Comparison of ENCODE assay signal across 1 cellular context in the genomic region with DNA sequence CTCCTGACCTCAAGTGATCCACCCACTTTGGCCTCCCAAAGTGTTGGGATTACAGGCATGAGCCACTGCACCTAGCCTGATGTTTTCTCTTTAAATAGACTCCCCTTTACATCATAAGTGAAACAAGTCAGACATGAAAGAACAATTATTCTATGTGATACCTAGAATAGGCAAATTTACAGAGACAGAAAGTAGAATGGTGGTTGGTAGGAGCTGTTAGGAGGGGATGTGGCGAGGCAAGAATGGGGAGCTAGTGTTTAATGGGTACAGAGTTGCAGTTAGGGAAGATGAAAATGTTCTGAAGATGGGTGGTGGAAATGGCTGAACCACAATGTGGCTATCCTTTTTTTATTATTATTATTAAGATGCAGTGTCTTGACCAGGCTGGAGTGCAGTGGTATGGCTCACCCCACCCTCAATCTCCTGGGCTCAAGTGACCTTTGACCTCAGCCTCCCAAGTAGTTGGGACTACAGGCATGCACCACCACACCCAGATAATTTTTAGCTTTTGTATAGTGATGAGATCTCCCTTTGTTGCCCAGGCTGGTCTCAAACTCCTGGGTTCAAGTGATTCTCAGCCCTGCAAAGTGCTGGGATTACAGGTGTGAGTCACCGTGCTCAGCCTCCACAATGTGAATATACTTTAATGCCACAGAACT.
TF ChIP-seq lines count a peak whose summit lies in the region.

No MANE protein-coding gene starts in this region.

TF ChIP-seq in GM12878, 131 proteins besides CTCF, POLR2A, EP300 and RAD21 (continued from another document):
- TF ChIP-seq, protein P1, sequence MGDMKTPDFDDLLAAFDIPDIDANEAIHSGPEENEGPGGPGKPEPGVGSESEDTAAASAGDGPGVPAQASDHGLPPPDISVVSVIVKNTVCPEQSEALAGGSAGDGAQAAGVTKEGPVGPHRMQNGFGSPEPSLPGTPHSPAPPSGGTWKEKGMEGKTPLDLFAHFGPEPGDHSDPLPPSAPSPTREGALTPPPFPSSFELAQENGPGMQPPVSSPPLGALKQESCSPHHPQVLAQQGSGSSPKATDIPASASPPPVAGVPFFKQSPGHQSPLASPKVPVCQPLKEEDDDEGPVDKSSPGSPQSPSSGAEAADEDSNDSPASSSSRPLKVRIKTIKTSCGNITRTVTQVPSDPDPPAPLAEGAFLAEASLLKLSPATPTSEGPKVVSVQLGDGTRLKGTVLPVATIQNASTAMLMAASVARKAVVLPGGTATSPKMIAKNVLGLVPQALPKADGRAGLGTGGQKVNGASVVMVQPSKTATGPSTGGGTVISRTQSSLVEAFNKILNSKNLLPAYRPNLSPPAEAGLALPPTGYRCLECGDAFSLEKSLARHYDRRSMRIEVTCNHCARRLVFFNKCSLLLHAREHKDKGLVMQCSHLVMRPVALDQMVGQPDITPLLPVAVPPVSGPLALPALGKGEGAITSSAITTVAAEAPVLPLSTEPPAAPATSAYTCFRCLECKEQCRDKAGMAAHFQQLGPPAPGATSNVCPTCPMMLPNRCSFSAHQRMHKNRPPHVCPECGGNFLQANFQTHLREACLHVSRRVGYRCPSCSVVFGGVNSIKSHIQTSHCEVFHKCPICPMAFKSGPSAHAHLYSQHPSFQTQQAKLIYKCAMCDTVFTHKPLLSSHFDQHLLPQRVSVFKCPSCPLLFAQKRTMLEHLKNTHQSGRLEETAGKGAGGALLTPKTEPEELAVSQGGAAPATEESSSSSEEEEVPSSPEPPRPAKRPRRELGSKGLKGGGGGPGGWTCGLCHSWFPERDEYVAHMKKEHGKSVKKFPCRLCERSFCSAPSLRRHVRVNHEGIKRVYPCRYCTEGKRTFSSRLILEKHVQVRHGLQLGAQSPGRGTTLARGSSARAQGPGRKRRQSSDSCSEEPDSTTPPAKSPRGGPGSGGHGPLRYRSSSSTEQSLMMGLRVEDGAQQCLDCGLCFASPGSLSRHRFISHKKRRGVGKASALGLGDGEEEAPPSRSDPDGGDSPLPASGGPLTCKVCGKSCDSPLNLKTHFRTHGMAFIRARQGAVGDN (IDR thresholded peaks at IDR 0.05): no peak
- TF ChIP-seq, protein P2, sequence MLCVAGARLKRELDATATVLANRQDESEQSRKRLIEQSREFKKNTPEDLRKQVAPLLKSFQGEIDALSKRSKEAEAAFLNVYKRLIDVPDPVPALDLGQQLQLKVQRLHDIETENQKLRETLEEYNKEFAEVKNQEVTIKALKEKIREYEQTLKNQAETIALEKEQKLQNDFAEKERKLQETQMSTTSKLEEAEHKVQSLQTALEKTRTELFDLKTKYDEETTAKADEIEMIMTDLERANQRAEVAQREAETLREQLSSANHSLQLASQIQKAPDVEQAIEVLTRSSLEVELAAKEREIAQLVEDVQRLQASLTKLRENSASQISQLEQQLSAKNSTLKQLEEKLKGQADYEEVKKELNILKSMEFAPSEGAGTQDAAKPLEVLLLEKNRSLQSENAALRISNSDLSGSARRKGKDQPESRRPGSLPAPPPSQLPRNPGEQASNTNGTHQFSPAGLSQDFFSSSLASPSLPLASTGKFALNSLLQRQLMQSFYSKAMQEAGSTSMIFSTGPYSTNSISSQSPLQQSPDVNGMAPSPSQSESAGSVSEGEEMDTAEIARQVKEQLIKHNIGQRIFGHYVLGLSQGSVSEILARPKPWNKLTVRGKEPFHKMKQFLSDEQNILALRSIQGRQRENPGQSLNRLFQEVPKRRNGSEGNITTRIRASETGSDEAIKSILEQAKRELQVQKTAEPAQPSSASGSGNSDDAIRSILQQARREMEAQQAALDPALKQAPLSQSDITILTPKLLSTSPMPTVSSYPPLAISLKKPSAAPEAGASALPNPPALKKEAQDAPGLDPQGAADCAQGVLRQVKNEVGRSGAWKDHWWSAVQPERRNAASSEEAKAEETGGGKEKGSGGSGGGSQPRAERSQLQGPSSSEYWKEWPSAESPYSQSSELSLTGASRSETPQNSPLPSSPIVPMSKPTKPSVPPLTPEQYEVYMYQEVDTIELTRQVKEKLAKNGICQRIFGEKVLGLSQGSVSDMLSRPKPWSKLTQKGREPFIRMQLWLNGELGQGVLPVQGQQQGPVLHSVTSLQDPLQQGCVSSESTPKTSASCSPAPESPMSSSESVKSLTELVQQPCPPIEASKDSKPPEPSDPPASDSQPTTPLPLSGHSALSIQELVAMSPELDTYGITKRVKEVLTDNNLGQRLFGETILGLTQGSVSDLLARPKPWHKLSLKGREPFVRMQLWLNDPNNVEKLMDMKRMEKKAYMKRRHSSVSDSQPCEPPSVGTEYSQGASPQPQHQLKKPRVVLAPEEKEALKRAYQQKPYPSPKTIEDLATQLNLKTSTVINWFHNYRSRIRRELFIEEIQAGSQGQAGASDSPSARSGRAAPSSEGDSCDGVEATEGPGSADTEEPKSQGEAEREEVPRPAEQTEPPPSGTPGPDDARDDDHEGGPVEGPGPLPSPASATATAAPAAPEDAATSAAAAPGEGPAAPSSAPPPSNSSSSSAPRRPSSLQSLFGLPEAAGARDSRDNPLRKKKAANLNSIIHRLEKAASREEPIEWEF (IDR thresholded peaks at IDR 0.05; ENCODE audit: insufficient replicate concordance, low read depth, low read length): no peak
- TF ChIP-seq, protein P3, sequence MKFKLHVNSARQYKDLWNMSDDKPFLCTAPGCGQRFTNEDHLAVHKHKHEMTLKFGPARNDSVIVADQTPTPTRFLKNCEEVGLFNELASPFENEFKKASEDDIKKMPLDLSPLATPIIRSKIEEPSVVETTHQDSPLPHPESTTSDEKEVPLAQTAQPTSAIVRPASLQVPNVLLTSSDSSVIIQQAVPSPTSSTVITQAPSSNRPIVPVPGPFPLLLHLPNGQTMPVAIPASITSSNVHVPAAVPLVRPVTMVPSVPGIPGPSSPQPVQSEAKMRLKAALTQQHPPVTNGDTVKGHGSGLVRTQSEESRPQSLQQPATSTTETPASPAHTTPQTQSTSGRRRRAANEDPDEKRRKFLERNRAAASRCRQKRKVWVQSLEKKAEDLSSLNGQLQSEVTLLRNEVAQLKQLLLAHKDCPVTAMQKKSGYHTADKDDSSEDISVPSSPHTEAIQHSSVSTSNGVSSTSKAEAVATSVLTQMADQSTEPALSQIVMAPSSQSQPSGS (IDR thresholded peaks at IDR 0.05; ENCODE audit: low read length): 0 out of 2 replicates have a peak, but pooled peaks have one; percentile 19
- TF ChIP-seq TCF12 (IDR thresholded peaks at IDR 0.05; ENCODE audit: low read depth, low read length): no peak
- no peak for TF ChIP-seq TCF3 (IDR thresholded peaks at IDR 0.05; ENCODE audit: borderline replicate concordance, insufficient read depth, low read depth, low read length)
- TF ChIP-seq, protein P4, sequence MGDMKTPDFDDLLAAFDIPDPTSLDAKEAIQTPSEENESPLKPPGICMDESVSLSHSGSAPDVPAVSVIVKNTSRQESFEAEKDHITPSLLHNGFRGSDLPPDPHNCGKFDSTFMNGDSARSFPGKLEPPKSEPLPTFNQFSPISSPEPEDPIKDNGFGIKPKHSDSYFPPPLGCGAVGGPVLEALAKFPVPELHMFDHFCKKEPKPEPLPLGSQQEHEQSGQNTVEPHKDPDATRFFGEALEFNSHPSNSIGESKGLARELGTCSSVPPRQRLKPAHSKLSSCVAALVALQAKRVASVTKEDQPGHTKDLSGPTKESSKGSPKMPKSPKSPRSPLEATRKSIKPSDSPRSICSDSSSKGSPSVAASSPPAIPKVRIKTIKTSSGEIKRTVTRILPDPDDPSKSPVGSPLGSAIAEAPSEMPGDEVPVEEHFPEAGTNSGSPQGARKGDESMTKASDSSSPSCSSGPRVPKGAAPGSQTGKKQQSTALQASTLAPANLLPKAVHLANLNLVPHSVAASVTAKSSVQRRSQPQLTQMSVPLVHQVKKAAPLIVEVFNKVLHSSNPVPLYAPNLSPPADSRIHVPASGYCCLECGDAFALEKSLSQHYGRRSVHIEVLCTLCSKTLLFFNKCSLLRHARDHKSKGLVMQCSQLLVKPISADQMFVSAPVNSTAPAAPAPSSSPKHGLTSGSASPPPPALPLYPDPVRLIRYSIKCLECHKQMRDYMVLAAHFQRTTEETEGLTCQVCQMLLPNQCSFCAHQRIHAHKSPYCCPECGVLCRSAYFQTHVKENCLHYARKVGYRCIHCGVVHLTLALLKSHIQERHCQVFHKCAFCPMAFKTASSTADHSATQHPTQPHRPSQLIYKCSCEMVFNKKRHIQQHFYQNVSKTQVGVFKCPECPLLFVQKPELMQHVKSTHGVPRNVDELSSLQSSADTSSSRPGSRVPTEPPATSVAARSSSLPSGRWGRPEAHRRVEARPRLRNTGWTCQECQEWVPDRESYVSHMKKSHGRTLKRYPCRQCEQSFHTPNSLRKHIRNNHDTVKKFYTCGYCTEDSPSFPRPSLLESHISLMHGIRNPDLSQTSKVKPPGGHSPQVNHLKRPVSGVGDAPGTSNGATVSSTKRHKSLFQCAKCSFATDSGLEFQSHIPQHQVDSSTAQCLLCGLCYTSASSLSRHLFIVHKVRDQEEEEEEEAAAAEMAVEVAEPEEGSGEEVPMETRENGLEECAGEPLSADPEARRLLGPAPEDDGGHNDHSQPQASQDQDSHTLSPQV (IDR thresholded peaks at IDR 0.05): no peak
- peak; percentile 49 for TF ChIP-seq ATF7 (IDR thresholded peaks at IDR 0.05; ENCODE audit: low read depth)
- TF ChIP-seq MEF2B (IDR thresholded peaks at IDR 0.05; ENCODE audit: partially characterized antibody, poor library complexity, severe bottlenecking): no peak
- no peak for TF ChIP-seq RFX5 (IDR thresholded peaks at IDR 0.05; ENCODE audit: low read depth, low read length)
- TF ChIP-seq NR2F1 (conservative IDR thresholded peaks at IDR 0.05): peak; percentile 88
- TF ChIP-seq, protein P5, sequence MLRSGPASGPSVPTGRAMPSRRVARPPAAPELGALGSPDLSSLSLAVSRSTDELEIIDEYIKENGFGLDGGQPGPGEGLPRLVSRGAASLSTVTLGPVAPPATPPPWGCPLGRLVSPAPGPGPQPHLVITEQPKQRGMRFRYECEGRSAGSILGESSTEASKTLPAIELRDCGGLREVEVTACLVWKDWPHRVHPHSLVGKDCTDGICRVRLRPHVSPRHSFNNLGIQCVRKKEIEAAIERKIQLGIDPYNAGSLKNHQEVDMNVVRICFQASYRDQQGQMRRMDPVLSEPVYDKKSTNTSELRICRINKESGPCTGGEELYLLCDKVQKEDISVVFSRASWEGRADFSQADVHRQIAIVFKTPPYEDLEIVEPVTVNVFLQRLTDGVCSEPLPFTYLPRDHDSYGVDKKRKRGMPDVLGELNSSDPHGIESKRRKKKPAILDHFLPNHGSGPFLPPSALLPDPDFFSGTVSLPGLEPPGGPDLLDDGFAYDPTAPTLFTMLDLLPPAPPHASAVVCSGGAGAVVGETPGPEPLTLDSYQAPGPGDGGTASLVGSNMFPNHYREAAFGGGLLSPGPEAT (IDR thresholded peaks at IDR 0.05; ENCODE audit: low read depth): no peak
